Comparison of ENCODE assay signal across 21 cellular contexts in genomic region chr2:44956841-44957240, GRCh38.
"Had no signal": no experiment of that assay in that cellular context is flagged by ENCODE, and none has a peak within 500 bp of the region (broad histone marks: within the 10 kb centered on the region; RNA-seq: fewer than 3 reads in every experiment).

No MANE protein-coding gene starts in this region.

- ATAC-seq: activated CD8-positive, alpha-beta T cell treated with anti-CD3 and anti-CD28 coated beads, Interleukin-2, amount 10 ng/mL, durations not matched to agents 7 days and 5 days; activated naive CD4-positive, alpha-beta T cell treated with anti-CD3 and anti-CD28 coated beads, Interleukin-2, amount 50 U/mL, for 72 hours; left ventricle myocardium superior; mucosa of descending colon; naive thymus-derived CD8-positive, alpha-beta T cell; stimulated activated naive CD8-positive, alpha-beta T cell treated with anti-CD3 and anti-CD28 coated beads, Interleukin-15, Interleukin-2, amounts not matched to agents 100 U/mL and 50 U/mL, for 24 hours had no signal

- H3K36me3 Mint-ChIP-seq: activated naive CD4-positive, alpha-beta T cell treated with anti-CD3 and anti-CD28 coated beads, Interleukin-2, amount 50 U/mL, for 72 hours; memory B cell; naive thymus-derived CD8-positive, alpha-beta T cell had no signal

- H3K27ac ChIP-seq: neutrophil, skin epidermis, transverse colon had no signal

- DNase-seq: activated CD4-positive, alpha-beta T cell treated with anti-CD3 and anti-CD28 coated beads for 48 hours; activated CD8-positive, alpha-beta memory T cell treated with anti-CD3 and anti-CD28 coated beads, Interleukin-2, amount 50 U/mL, for 4 hours; activated CD8-positive, alpha-beta T cell treated with anti-CD3 and anti-CD28 coated beads, Interleukin-2, amount 10 ng/mL, durations not matched to agents 7 days and 5 days; activated effector memory CD4-positive, alpha-beta T cell treated with anti-CD3 and anti-CD28 coated beads, Interleukin-2, amount 50 U/mL, for 16 hours; activated T-cell treated with anti-CD3 and anti-CD28 coated beads, Interleukin-2, amount 50 U/mL, for 48 hours; caudate nucleus; erythroblast; foreskin melanocyte; kidney glomerular epithelial cell; left ventricle myocardium superior; mucosa of descending colon; stimulated activated CD4-positive, alpha-beta T cell treated with anti-CD3 and anti-CD28 coated beads, Interleukin-4, amount 100 ng/mL, for 4 hours; stimulated activated CD8-positive, alpha-beta memory T cell treated with anti-CD3 and anti-CD28 coated beads, Interleukin-4, amount 100 ng/mL, for 48 hours; stimulated activated naive CD8-positive, alpha-beta T cell treated with anti-CD3 and anti-CD28 coated beads, Interleukin-15, Interleukin-2, amounts not matched to agents 100 U/mL and 50 U/mL, for 24 hours; transverse colon had no signal

- H3K4me3 ChIP-seq: mucosa of descending colon, skin epidermis, transverse colon had no signal

- H3K9me3 Mint-ChIP-seq: activated naive CD4-positive, alpha-beta T cell treated with anti-CD3 and anti-CD28 coated beads, Interleukin-2, amount 50 U/mL, for 72 hours; memory B cell; WTC11 had no signal

- H3K4me3 Mint-ChIP-seq: activated CD8-positive, alpha-beta T cell treated with anti-CD3 and anti-CD28 coated beads, Interleukin-2, amount 10 ng/mL, durations not matched to agents 7 days and 5 days; memory B cell had no signal

- H3K36me3 ChIP-seq: neutrophil, transverse colon had no signal

- H3K27ac Mint-ChIP-seq: activated CD8-positive, alpha-beta T cell treated with anti-CD3 and anti-CD28 coated beads, Interleukin-2, amount 10 ng/mL, durations not matched to agents 7 days and 5 days; activated naive CD4-positive, alpha-beta T cell treated with anti-CD3 and anti-CD28 coated beads, Interleukin-2, amount 50 U/mL, for 72 hours; memory B cell; naive thymus-derived CD8-positive, alpha-beta T cell; WTC11 had no signal
